Comparison of ENCODE assay signal across 1 cellular context in genomic region chr10:101968910-101969321, GRCh38.
A peak's percentile ranks its signal among the peaks of the same experiment; 100 is the strongest.
TF ChIP-seq lines count a peak whose summit lies in the region.

No MANE protein-coding gene starts in this region.

TF ChIP-seq in GM12878, 131 proteins besides CTCF, POLR2A, EP300 and RAD21 (continued from another document):
- TF ChIP-seq PBX3 (IDR thresholded peaks at IDR 0.05; ENCODE audit: insufficient replicate concordance, low read depth, low read length) (no peak), ZNF274 (IDR thresholded peaks at IDR 0.05; ENCODE audit: insufficient read depth, insufficient read length) (no peak), RCOR1 (conservative IDR thresholded peaks at IDR 0.05; ENCODE audit: low read depth, low read length) (no peak), ETV6 (conservative IDR thresholded peaks at IDR 0.05 in 1 of 2, IDR thresholded peaks at IDR 0.05 in 1 of 2; ENCODE audit: borderline replicate concordance in 1 of 2, low read depth in 1 of 2) (peak in 1 of 2 experiments; percentile 66; a peak in 1 of 4 replicates), BCL3 (IDR thresholded peaks at IDR 0.05; ENCODE audit: borderline replicate concordance, insufficient read depth, low read depth, low read length, poor library complexity, severe bottlenecking) (peak; percentile 22), REST (IDR thresholded peaks at IDR 0.05; ENCODE audit: low read depth, low read length) (no peak), ZNF217 (IDR thresholded peaks at IDR 0.05) (peak; percentile 58; the same call in 1 of the 2 replicates), MYB (IDR thresholded peaks at IDR 0.05; ENCODE audit: borderline replicate concordance, low read depth, low read length) (no peak), IRF5 (IDR thresholded peaks at IDR 0.05; ENCODE audit: borderline replicate concordance) (no peak), SUPT20H (IDR thresholded peaks at IDR 0.05; ENCODE audit: borderline replicate concordance, control insufficient read depth, low read depth, low read length) (no peak), RBBP5 (conservative IDR thresholded peaks at IDR 0.05) (no peak), FOS (IDR thresholded peaks at IDR 0.05; ENCODE audit: borderline replicate concordance, extremely low read depth, insufficient read length) (no peak), RFX5 (IDR thresholded peaks at IDR 0.05; ENCODE audit: low read depth, low read length) (no peak), PML (IDR thresholded peaks at IDR 0.05; ENCODE audit: low read length) (peak; percentile 76), SKIL (IDR thresholded peaks at IDR 0.05; ENCODE audit: low read depth, poor library complexity, severe bottlenecking) (peak; percentile 67), SMC3 (IDR thresholded peaks at IDR 0.05; ENCODE audit: borderline replicate concordance, low read length) (peak; percentile 3; the same call in 1 of the 2 replicates), IKZF1 (conservative IDR thresholded peaks at IDR 0.05) (peak; percentile 83), IRF4 (IDR thresholded peaks at IDR 0.05; ENCODE audit: low read depth, low read length) (0 out of 2 replicates have a peak, but pooled peaks have one; percentile 12), MEF2B (IDR thresholded peaks at IDR 0.05; ENCODE audit: partially characterized antibody, poor library complexity, severe bottlenecking) (peak; percentile 92), EED (IDR thresholded peaks at IDR 0.05; ENCODE audit: low read depth) (peak; percentile 34; the same call in 1 of the 2 replicates), BCL11A (IDR thresholded peaks at IDR 0.05; ENCODE audit: low read depth, low read length) (peak; percentile 47; the same call in 1 of the 2 replicates), FOXM1 (IDR thresholded peaks at IDR 0.05; ENCODE audit: low read depth, low read length) (peak; percentile 96)
- TF ChIP-seq, protein P1, sequence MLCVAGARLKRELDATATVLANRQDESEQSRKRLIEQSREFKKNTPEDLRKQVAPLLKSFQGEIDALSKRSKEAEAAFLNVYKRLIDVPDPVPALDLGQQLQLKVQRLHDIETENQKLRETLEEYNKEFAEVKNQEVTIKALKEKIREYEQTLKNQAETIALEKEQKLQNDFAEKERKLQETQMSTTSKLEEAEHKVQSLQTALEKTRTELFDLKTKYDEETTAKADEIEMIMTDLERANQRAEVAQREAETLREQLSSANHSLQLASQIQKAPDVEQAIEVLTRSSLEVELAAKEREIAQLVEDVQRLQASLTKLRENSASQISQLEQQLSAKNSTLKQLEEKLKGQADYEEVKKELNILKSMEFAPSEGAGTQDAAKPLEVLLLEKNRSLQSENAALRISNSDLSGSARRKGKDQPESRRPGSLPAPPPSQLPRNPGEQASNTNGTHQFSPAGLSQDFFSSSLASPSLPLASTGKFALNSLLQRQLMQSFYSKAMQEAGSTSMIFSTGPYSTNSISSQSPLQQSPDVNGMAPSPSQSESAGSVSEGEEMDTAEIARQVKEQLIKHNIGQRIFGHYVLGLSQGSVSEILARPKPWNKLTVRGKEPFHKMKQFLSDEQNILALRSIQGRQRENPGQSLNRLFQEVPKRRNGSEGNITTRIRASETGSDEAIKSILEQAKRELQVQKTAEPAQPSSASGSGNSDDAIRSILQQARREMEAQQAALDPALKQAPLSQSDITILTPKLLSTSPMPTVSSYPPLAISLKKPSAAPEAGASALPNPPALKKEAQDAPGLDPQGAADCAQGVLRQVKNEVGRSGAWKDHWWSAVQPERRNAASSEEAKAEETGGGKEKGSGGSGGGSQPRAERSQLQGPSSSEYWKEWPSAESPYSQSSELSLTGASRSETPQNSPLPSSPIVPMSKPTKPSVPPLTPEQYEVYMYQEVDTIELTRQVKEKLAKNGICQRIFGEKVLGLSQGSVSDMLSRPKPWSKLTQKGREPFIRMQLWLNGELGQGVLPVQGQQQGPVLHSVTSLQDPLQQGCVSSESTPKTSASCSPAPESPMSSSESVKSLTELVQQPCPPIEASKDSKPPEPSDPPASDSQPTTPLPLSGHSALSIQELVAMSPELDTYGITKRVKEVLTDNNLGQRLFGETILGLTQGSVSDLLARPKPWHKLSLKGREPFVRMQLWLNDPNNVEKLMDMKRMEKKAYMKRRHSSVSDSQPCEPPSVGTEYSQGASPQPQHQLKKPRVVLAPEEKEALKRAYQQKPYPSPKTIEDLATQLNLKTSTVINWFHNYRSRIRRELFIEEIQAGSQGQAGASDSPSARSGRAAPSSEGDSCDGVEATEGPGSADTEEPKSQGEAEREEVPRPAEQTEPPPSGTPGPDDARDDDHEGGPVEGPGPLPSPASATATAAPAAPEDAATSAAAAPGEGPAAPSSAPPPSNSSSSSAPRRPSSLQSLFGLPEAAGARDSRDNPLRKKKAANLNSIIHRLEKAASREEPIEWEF (IDR thresholded peaks at IDR 0.05; ENCODE audit: insufficient replicate concordance, low read depth, low read length) = peak; percentile 92
- TF ChIP-seq, protein P2, sequence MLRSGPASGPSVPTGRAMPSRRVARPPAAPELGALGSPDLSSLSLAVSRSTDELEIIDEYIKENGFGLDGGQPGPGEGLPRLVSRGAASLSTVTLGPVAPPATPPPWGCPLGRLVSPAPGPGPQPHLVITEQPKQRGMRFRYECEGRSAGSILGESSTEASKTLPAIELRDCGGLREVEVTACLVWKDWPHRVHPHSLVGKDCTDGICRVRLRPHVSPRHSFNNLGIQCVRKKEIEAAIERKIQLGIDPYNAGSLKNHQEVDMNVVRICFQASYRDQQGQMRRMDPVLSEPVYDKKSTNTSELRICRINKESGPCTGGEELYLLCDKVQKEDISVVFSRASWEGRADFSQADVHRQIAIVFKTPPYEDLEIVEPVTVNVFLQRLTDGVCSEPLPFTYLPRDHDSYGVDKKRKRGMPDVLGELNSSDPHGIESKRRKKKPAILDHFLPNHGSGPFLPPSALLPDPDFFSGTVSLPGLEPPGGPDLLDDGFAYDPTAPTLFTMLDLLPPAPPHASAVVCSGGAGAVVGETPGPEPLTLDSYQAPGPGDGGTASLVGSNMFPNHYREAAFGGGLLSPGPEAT (IDR thresholded peaks at IDR 0.05; ENCODE audit: low read depth) = peak; percentile 96
